ENCODE assay signal across 22 cellular contexts in genomic region chr4:39472396-39472795, GRCh38. TPM values are rescaled to one million over a fixed set of nuclear protein-coding genes. Genes with fewer than 3 reads are reported as not detected.
DNase-seq lines count a peak whose midpoint lies in the region; ATAC-seq lines count a peak whose summit lies in the region.
"Had no signal": no experiment of that assay in that cellular context is flagged by ENCODE, and none has a peak within 500 bp of the region (broad histone marks: within the 10 kb centered on the region; RNA-seq: fewer than 3 reads in every experiment).

No MANE protein-coding gene starts in this region.

- no peaks in the 10 kb centered on the region for H3K36me3 Mint-ChIP-seq in activated naive CD4-positive, alpha-beta T cell treated with anti-CD3 and anti-CD28 coated beads, Interleukin-2, amount 50 U/mL, for 72 hours

- no peak overlapping the region for H2BK5ac ChIP-seq in trophoblast cell (ENCODE audit: low read depth, low read length, poor library complexity)

- DNase-seq in AG20443 (ENCODE audit: low spot score) (peak; percentile 22), GM23248 (peak; percentile 48), fibroblast of gingiva (ENCODE audit: low read depth) (peak; percentile 62), trophoblast cell (peak; percentile 62 to 93)
- DNase-seq in activated effector memory CD4-positive, alpha-beta T cell treated with anti-CD3 and anti-CD28 coated beads, Interleukin-2, amount 50 U/mL, for 16 hours = no peak
- no peak for DNase-seq in activated naive CD4-positive, alpha-beta T cell treated with anti-CD3 and anti-CD28 coated beads, Interleukin-2, amount 50 U/mL, for 72 hours (ENCODE audit: low spot score in 2 of 2)
- DNase-seq: BE2C; EL; GF-D8; GOT3; NCI-H1105; NCI-H2029 treated with DMSO at 0.1 percent for 48 hours; NCI-H2171; NCI-H345; NCI-H524; NCI-H774; NK-92 treated with Interleukin-12 subunit alpha and Interleukin-12 subunit beta, amount 100 ng/mL, for 24 hours; SIG-M5 had no signal

- H3K79me2 ChIP-seq in GM23248 (ENCODE audit: insufficient read depth) = no peaks in the 10 kb centered on the region
- H3K79me2 ChIP-seq in trophoblast cell (ENCODE audit: control insufficient read depth, insufficient read depth, low read length, poor library complexity) = no peaks in the 10 kb centered on the region

- H4K12ac ChIP-seq in trophoblast cell (ENCODE audit: low read depth, low read length) = no peak overlapping the region

- H3K9me3 Mint-ChIP-seq in activated naive CD4-positive, alpha-beta T cell treated with anti-CD3 and anti-CD28 coated beads, Interleukin-2, amount 50 U/mL, for 72 hours = no peaks in the 10 kb centered on the region

- no peak overlapping the region for H3K27ac Mint-ChIP-seq in activated naive CD4-positive, alpha-beta T cell treated with anti-CD3 and anti-CD28 coated beads, Interleukin-2, amount 50 U/mL, for 72 hours

- H3K27ac ChIP-seq in GM23248 (no peak overlapping the region; the same call in 1 of the 2 replicates), trophoblast cell (ENCODE audit: low read depth, low read length) (no peak overlapping the region)
- H3K27ac ChIP-seq: KMS-11 had no signal

- H3K27me3 ChIP-seq in GM23248 (replicated peaks; ENCODE audit: insufficient read depth) (no peaks in the 10 kb centered on the region), trophoblast cell (ENCODE audit: insufficient read depth, low read length) (no peaks in the 10 kb centered on the region)
- H3K27me3 ChIP-seq: BE2C had no signal

- no peak overlapping the region for H4K8ac ChIP-seq in trophoblast cell (ENCODE audit: low read depth, low read length)

- no peak overlapping the region for H2BK120ac ChIP-seq in trophoblast cell (ENCODE audit: insufficient read depth, low read length, poor library complexity)

- H2BK12ac ChIP-seq in trophoblast cell (ENCODE audit: low read length) = no peak overlapping the region

- H3K9me3 ChIP-seq in GM23248 (ENCODE audit: low read depth) (no peaks in the 10 kb centered on the region), trophoblast cell (ENCODE audit: insufficient read depth, low read depth, low read length) (no peaks in the 10 kb centered on the region)
- H3K9me3 ChIP-seq: BE2C had no signal

- H2AFZ ChIP-seq in GM23248 (no peak overlapping the region), trophoblast cell (ENCODE audit: insufficient read depth, low read length, poor library complexity) (no peak overlapping the region)

- H3K4ac ChIP-seq in trophoblast cell (ENCODE audit: low read depth, low read length) = no peak overlapping the region

- no peak overlapping the region for H3K23ac ChIP-seq in trophoblast cell (ENCODE audit: low read length)

- H4K20me1 ChIP-seq in GM23248 (ENCODE audit: insufficient read depth) = no peaks in the 10 kb centered on the region

- H2AK5ac ChIP-seq in trophoblast cell (ENCODE audit: low read length) = no peak overlapping the region

- H3F3A ChIP-seq in GM23248 (ENCODE audit: insufficient read depth) = peaks cover 21% of the 10 kb centered on the region

- 0 out of 2 replicates have a peak, but pooled peaks cover under 1% of the 10 kb centered on the region for H3K36me3 ChIP-seq in GM23248 (ENCODE audit: low read depth)
- H3K36me3 ChIP-seq in trophoblast cell (ENCODE audit: control insufficient read depth in 1 of 2, insufficient read depth in 2 of 2, low read length in 2 of 2) = peaks cover 0 to 2% of the 10 kb centered on the region in 2 experiments

- H3K18ac ChIP-seq in trophoblast cell (ENCODE audit: low read length) = no peak overlapping the region

- H3K4me1 ChIP-seq in GM23248 (ENCODE audit: insufficient read depth) (no peaks in the 10 kb centered on the region), trophoblast cell (ENCODE audit: control insufficient read depth in 1 of 2, insufficient read depth in 2 of 2, low read length in 2 of 2) (no peaks in the 10 kb centered on the region)

- H3K4me2 ChIP-seq in GM23248 (ENCODE audit: unreplicated experiment) = no peak overlapping the region
- no peak overlapping the region for H3K4me2 ChIP-seq in trophoblast cell (ENCODE audit: low read length)
- H3K4me2 ChIP-seq: KMS-11 had no signal

- no peak for ATAC-seq in GM19328 (IDR thresholded peaks at IDR 0.05; ENCODE audit: unreplicated experiment)
- ATAC-seq in activated naive CD4-positive, alpha-beta T cell treated with anti-CD3 and anti-CD28 coated beads, Interleukin-2, amount 50 U/mL, for 72 hours = no peak
- ATAC-seq: HCT116, Panc1 had no signal

- 75 to 76% methylated on average over 3 of the region's 3 CpGs for WGBS in GM23248 (ENCODE audit: low coverage in 1 of 2, low lambda C conversion rate in 2 of 2, missing lambda C conversion rate in 2 of 2), 2 experiments
- WGBS in trophoblast cell (ENCODE audit: extremely low coverage, insufficient coverage, insufficient read length) = no CpG with 5 or more reads among the region's 3 CpGs

- no peak overlapping the region for H4K91ac ChIP-seq in trophoblast cell (ENCODE audit: low read depth, low read length)

- H3K9ac ChIP-seq in GM23248 (no peak overlapping the region), trophoblast cell (ENCODE audit: low read length) (no peak overlapping the region)
- H3K9ac ChIP-seq: KMS-11 had no signal

- no peak overlapping the region for H3K14ac ChIP-seq in trophoblast cell (ENCODE audit: low read length)

- H3K4me3 ChIP-seq in GM23248 = no peak overlapping the region
- H3K4me3 ChIP-seq in trophoblast cell (ENCODE audit: low read depth, low read length) = no peak overlapping the region

- in situ Hi-C loops in GM23248 (cut with MboI) = loop anchor here (10.0 kb wide), 1 partner anchor 162 kb away; the partner anchor contains the start of gene SMIM14

- H3K79me1 ChIP-seq in trophoblast cell (ENCODE audit: low read length) = no peaks in the 10 kb centered on the region

- no peaks in the 10 kb centered on the region for H3K9me2 ChIP-seq in GM23248 (ENCODE audit: insufficient read depth)

RNA-seq across cellular contexts. Expression of gene LIAS, which starts 13.5 kb away (rescaled TPM):
- total RNA-seq in GM23248 (2014; rRNA removed; shearing (Covaris generic)) = 5.7 and 15.7 TPM in 2 replicates
- 5.6 and 6.8 TPM in 2 replicates for polyA plus RNA-seq in GM23248 (2016; fragmentation: Nextera tagmentation; extraction: Ambion mirVana)
- polyA plus RNA-seq in trophoblast cell (2013) = 8.6 and 9.6 TPM in 2 replicates
- total RNA-seq in activated naive CD4-positive, alpha-beta T cell treated with anti-CD3 and anti-CD28 coated beads, Interleukin-2, amount 50 U/mL, for 72 hours = 10 to 100 TPM; 23.2 to 40.2 TPM

RNA-seq across cellular contexts. Expression of gene RPL9, which starts 13.7 kb away (rescaled TPM):
- 3,138 and 3,826 TPM in 2 replicates for total RNA-seq in GM23248 (2014; rRNA removed; shearing (Covaris generic))
- 588 and 627 TPM in 2 replicates for polyA plus RNA-seq in GM23248 (2016; fragmentation: Nextera tagmentation; extraction: Ambion mirVana)
- 1,848 and 1,853 TPM in 2 replicates for polyA plus RNA-seq in trophoblast cell (2013)
- total RNA-seq in activated naive CD4-positive, alpha-beta T cell treated with anti-CD3 and anti-CD28 coated beads, Interleukin-2, amount 50 U/mL, for 72 hours = 1,000 to 10,000 TPM; 1,913 to 2,275 TPM

RNA-seq across cellular contexts. Expression of gene UGDH, which starts 54.8 kb away (rescaled TPM):
- 197 and 263 TPM in 2 replicates for total RNA-seq in GM23248 (2014; rRNA removed; shearing (Covaris generic))
- 140 and 154 TPM in 2 replicates for polyA plus RNA-seq in GM23248 (2016; fragmentation: Nextera tagmentation; extraction: Ambion mirVana)
- polyA plus RNA-seq in trophoblast cell (2013) = 54.3 and 60.5 TPM in 2 replicates
- 10 to 100 TPM; 26.0 to 26.6 TPM for total RNA-seq in activated naive CD4-positive, alpha-beta T cell treated with anti-CD3 and anti-CD28 coated beads, Interleukin-2, amount 50 U/mL, for 72 hours

Comparison
In these comparisons a context has a peak if more than half of its experiments do, and no peak if none do; other contexts are left out.
1. DNase-seq: peak in AG20443 (single experiment), GM23248 (single experiment), fibroblast of gingiva (single experiment) and trophoblast cell (2 of 2); none in activated effector memory CD4-positive, alpha-beta T cell treated with anti-CD3 and anti-CD28 coated beads, Interleukin-2, amount 50 U/mL, for 16 hours (single experiment) and activated naive CD4-positive, alpha-beta T cell treated with anti-CD3 and anti-CD28 coated beads, Interleukin-2, amount 50 U/mL, for 72 hours (0 of 2).